ENCODE assay signal across 1 cellular context in the genomic region with DNA sequence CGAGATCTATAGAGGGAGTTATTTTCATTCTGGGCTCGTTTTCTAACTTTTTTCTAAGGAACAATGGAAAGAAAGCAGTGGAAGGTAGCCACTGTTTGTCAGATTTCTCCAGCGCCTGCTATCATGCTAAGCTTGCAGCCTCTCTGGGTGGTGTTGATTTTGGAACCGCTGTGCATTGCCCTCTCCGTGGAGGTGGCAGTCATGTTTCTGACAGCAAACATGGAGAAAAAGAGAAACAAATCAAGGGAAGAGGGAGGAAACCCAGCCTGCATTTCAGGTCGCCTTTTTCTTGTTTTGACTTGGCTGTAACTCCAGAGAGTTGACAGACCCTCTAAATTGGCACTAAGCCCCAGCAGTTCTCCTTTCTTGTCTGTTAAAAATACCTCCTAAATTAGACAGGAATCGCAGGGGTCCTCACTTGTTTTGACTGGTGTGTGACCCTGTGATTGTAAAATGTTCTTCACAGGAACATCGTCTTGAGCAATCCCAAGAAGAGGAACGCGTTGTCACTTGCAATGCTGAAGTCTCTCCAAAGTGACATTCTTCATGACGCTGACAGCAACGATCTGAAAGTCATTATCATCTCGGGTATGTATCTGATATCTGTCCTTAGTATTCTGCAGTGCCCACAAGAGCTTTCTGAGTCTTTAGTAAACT.
A peak's percentile ranks its signal among the peaks of the same experiment; 100 is the strongest.
TF ChIP-seq lines count a peak whose summit lies in the region.

No MANE protein-coding gene starts in this region.

TF ChIP-seq in K562, 482 proteins besides CTCF, POLR2A, EP300 and RAD21 (continued from another document):
- no peak for TF ChIP-seq ZNF511 (CRISPR knock-in tag; IDR thresholded peaks at IDR 0.05)
- TF ChIP-seq ZNF561 (CRISPR knock-in tag; conservative IDR thresholded peaks at IDR 0.05), result no peak
- TF ChIP-seq, protein P1, sequence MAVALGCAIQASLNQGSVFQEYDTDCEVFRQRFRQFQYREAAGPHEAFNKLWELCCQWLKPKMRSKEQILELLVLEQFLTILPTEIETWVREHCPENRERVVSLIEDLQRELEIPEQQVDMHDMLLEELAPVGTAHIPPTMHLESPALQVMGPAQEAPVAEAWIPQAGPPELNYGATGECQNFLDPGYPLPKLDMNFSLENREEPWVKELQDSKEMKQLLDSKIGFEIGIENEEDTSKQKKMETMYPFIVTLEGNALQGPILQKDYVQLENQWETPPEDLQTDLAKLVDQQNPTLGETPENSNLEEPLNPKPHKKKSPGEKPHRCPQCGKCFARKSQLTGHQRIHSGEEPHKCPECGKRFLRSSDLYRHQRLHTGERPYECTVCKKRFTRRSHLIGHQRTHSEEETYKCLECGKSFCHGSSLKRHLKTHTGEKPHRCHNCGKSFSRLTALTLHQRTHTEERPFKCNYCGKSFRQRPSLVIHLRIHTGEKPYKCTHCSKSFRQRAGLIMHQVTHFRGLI (CRISPR knock-in tag; IDR thresholded peaks at IDR 0.05), result no peak
- TF ChIP-seq PBX2 (CRISPR knock-in tag; IDR thresholded peaks at IDR 0.05; ENCODE audit: low read depth), result no peak
- TF ChIP-seq PBX2 (tag; conservative IDR thresholded peaks at IDR 0.05; ENCODE audit: low read depth), result peak; percentile 57; the same call in 1 of the 2 replicates
- no peak for TF ChIP-seq MEF2D (tag; conservative IDR thresholded peaks at IDR 0.05; ENCODE audit: low read depth)
- TF ChIP-seq CEBPG (CRISPR knock-in tag; IDR thresholded peaks at IDR 0.05), result no peak
- 0 out of 4 replicates have a peak, but pooled peaks of 1 of the 2 experiments have one; percentile 39 for TF ChIP-seq CEBPG (tag; conservative IDR thresholded peaks at IDR 0.05 in 1 of 2, IDR thresholded peaks at IDR 0.05 in 1 of 2)
